33 cellular contexts compared by ENCODE assay signal in the genomic region with DNA sequence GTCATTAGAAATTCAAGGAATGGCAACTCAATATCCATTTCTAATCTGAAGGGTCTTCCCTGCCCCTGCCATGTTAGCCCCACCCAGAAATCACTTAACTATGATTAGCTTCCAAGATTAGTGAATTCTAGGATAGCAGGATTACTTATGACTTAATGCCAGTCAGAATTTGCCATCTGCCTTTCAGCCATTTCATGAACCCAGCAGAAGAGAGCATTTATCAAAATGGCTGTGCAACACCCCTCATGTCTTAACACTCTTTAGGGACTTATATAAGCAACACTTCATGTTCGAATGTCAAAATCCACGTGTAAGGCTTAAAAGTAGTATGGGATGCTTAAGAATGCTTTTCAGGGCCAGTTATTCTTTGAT.
"Had no signal": no experiment of that assay in that cellular context is flagged by ENCODE, and none has a peak within 500 bp of the region (broad histone marks: within the 10 kb centered on the region; RNA-seq: fewer than 3 reads in every experiment).

No MANE protein-coding gene starts in this region.

- H3K4me3 ChIP-seq: ascending aorta, body of pancreas, breast epithelium, PC-9 had no signal

- H3K36me3 ChIP-seq: ascending aorta, breast epithelium had no signal

- FAIRE-seq: RCC 7860 had no signal

- H3K27me3 Mint-ChIP-seq: activated CD8-positive, alpha-beta T cell treated with anti-CD3 and anti-CD28 coated beads for 36 hours; activated naive CD8-positive, alpha-beta T cell treated with anti-CD3 and anti-CD28 coated beads for 36 hours; T-cell; T-helper 17 cell had no signal

- H3K4me3 Mint-ChIP-seq: activated CD8-positive, alpha-beta T cell treated with anti-CD3 and anti-CD28 coated beads for 36 hours; activated naive CD8-positive, alpha-beta T cell treated with anti-CD3 and anti-CD28 coated beads for 36 hours; activated T-cell treated with anti-CD3 and anti-CD28 coated beads, Interleukin-2, amount 50 U/mL, for 72 hours; activated T-helper 17 cell treated with anti-CD3 and anti-CD28 coated beads, Interleukin-2, amount 50 U/mL, for 72 hours; T-cell; T-helper 17 cell had no signal

- H3K27ac Mint-ChIP-seq: activated CD8-positive, alpha-beta T cell treated with anti-CD3 and anti-CD28 coated beads for 36 hours; activated naive CD8-positive, alpha-beta T cell treated with anti-CD3 and anti-CD28 coated beads for 36 hours; activated T-cell treated with anti-CD3 and anti-CD28 coated beads, Interleukin-2, amount 50 U/mL, for 72 hours; activated T-helper 17 cell treated with anti-CD3 and anti-CD28 coated beads, Interleukin-2, amount 50 U/mL, for 72 hours; T-cell; T-helper 17 cell had no signal

- DNase-seq: activated CD4-positive, alpha-beta T cell treated with anti-CD3 and anti-CD28 coated beads for 1 hour; activated CD4-positive, alpha-beta T cell treated with anti-CD3 and anti-CD28 coated beads for 48 hours; activated CD4-positive, alpha-beta T cell treated with anti-CD3 and anti-CD28 coated beads, Interleukin-2, amount 50 U/mL, for 4 hours; activated CD4-positive, CD25-positive, alpha-beta regulatory T cell; activated CD8-positive, alpha-beta T cell treated with anti-CD3 and anti-CD28 coated beads for 36 hours; activated effector memory CD4-positive, alpha-beta T cell treated with anti-CD3 and anti-CD28 coated beads, Interleukin-2, amount 50 U/mL, for 16 hours; activated naive CD4-positive, alpha-beta T cell; activated naive CD4-positive, alpha-beta T cell treated with anti-CD3 and anti-CD28 coated beads, Interleukin-2, amount 50 U/mL, for 16 hours; activated naive CD8-positive, alpha-beta T cell treated with anti-CD3 and anti-CD28 coated beads for 36 hours; activated T-cell treated with anti-CD3 and anti-CD28 coated beads, Interleukin-2, amount 50 U/mL, for 1 hour; activated T-cell treated with anti-CD3 and anti-CD28 coated beads, Interleukin-2, amount 50 U/mL, for 72 hours; amygdala; body of pancreas; NCI-H1092 treated with DMSO at 0.1 percent for 48 hours; NCI-H1417; NCI-H146; NCI-H187; NCI-H2029 treated with DMSO at 0.1 percent for 48 hours; NCI-H2107; NCI-H2171; NCI-H510A; NCI-H69; NK-92 treated with Interleukin-12 subunit alpha and Interleukin-12 subunit beta, amount 100 ng/mL, for 24 hours; PC-9; SIG-M5; T-cell; T-helper 17 cell had no signal

- H3K36me3 Mint-ChIP-seq: activated naive CD8-positive, alpha-beta T cell treated with anti-CD3 and anti-CD28 coated beads for 36 hours had no signal

- H3K4me1 ChIP-seq: ascending aorta, body of pancreas, breast epithelium had no signal

- H3K4me1 Mint-ChIP-seq: activated naive CD8-positive, alpha-beta T cell treated with anti-CD3 and anti-CD28 coated beads for 36 hours; activated T-helper 17 cell treated with anti-CD3 and anti-CD28 coated beads, Interleukin-2, amount 50 U/mL, for 72 hours; T-cell; T-helper 17 cell had no signal

- H3K4me2 ChIP-seq: PC-9 had no signal

- H2AFZ ChIP-seq: PC-9 had no signal

- H3K9me3 ChIP-seq: ascending aorta, body of pancreas, breast epithelium had no signal

- H3K27ac ChIP-seq: ascending aorta, body of pancreas, breast epithelium, PC-9, RWPE1, VCaP had no signal

- H3K9me3 Mint-ChIP-seq: activated CD8-positive, alpha-beta T cell treated with anti-CD3 and anti-CD28 coated beads for 36 hours; activated naive CD8-positive, alpha-beta T cell treated with anti-CD3 and anti-CD28 coated beads for 36 hours; activated T-cell treated with anti-CD3 and anti-CD28 coated beads, Interleukin-2, amount 50 U/mL, for 72 hours; T-cell had no signal

- H3K27me3 ChIP-seq: ascending aorta, body of pancreas, breast epithelium had no signal
